ENCODE assay signal across 12 cellular contexts in genomic region chr1:76268341-76268740, GRCh38.
DNase-seq lines count a peak whose midpoint lies in the region; ATAC-seq and TF ChIP-seq lines count a peak whose summit lies in the region.
"Had no signal": no experiment of that assay in that cellular context is flagged by ENCODE, and none has a peak within 500 bp of the region (broad histone marks: within the 10 kb centered on the region; RNA-seq: fewer than 3 reads in every experiment).

No MANE protein-coding gene starts in this region.

- H3K36me3 ChIP-seq in HUES64 (ENCODE audit: insufficient read depth, low read length) (no peaks in the 10 kb centered on the region), lower lobe of right lung (no peaks in the 10 kb centered on the region), adrenal gland (replicated peaks in 1 of 2) (no peaks in the 10 kb centered on the region)
- H3K36me3 ChIP-seq: spleen had no signal

- H3K9me3 ChIP-seq in HUES64 (ENCODE audit: insufficient read depth, low read depth, low read length) (no peaks in the 10 kb centered on the region), lower lobe of right lung (no peaks in the 10 kb centered on the region), adrenal gland (replicated peaks in 1 of 3) (no peaks in the 10 kb centered on the region)
- H3K9me3 ChIP-seq: spleen had no signal

- peaks cover 65% of the 10 kb centered on the region for H3K4me1 Mint-ChIP-seq in activated T-helper 1 cell treated with anti-CD3 and anti-CD28 coated beads, Interleukin-12 subunit alpha, Interleukin-12 subunit beta, Interleukin-2, Interleukin-4 antibody, amounts not matched to agents 30 ng/mL and 10 ng/mL and 1 ng/mL, durations not matched to agents 14 hours and 24 hours and 36 hours (ENCODE audit: low read depth)
- peaks cover 30 to 73% (median 49%) of the 10 kb centered on the region in 4 donors for H3K4me1 Mint-ChIP-seq in naive thymus-derived CD8-positive, alpha-beta T cell
- peaks cover 15% of the 10 kb centered on the region for H3K4me1 Mint-ChIP-seq in stimulated activated memory B cell treated with anti-CD40 and anti-IgM and Interleukin-4, amounts not matched to agents 10 μg/mL and 1 μg/mL and 100 μg/mL, for 72 hours

- intact Hi-C loops in activated T-helper 1 cell treated with anti-CD3 and anti-CD28 coated beads, Interleukin-12 subunit alpha, Interleukin-12 subunit beta, Interleukin-2, Interleukin-4 antibody, amounts not matched to agents 30 ng/mL and 10 ng/mL and 1 ng/mL, durations not matched to agents 14 hours and 24 hours and 36 hours (cut with micrococcal nuclease), result loop anchor here (5.0 to 10.0 kb wide), 2 partner anchors 949 to 1706 kb away; partner anchors contain the start of genes FUBP1 and PIGK
- intact Hi-C loops in lower lobe of right lung (cut with DNase I) (no loop called here), adrenal gland (cut with DNase I) (no loop called here)

- no peak overlapping the region for H3K4me3 ChIP-seq in HUES64 (ENCODE audit: low read length)
- H3K4me3 ChIP-seq in lower lobe of right lung, result no peak overlapping the region
- no peak overlapping the region for H3K4me3 ChIP-seq in adrenal gland
- H3K4me3 ChIP-seq: spleen had no signal

- TF ChIP-seq CTCF in lower lobe of right lung (IDR thresholded peaks at IDR 0.05) (no peak), adrenal gland (IDR thresholded peaks at IDR 0.05) (no peak)

- 69% methylated on average over 2 of the region's 2 CpGs for WGBS in HUES64
- 27 to 46% (median 31%) methylated on average over 2 of the region's 2 CpGs for WGBS in adrenal gland, 4 donors

- H3K9ac ChIP-seq in HUES64 (ENCODE audit: low read depth, low read length), result 0 out of 2 replicates have a peak overlapping the region, but pooled peaks have one; percentile 9

- H3K27ac ChIP-seq in HUES64 (ENCODE audit: low read depth, low read length), result no peak overlapping the region; the same call in 1 of the 2 replicates
- no peak overlapping the region for H3K27ac ChIP-seq in lower lobe of right lung
- no peak overlapping the region for H3K27ac ChIP-seq in adrenal gland

- H3K4me1 ChIP-seq in HUES64 (ENCODE audit: insufficient read depth, low read length), result peaks cover 30% of the 10 kb centered on the region
- H3K4me1 ChIP-seq in lower lobe of right lung, result peaks cover 20% of the 10 kb centered on the region
- H3K4me1 ChIP-seq in adrenal gland (replicated peaks in 1 of 2), result no peaks in the 10 kb centered on the region

- H3K27me3 ChIP-seq in HUES64 (ENCODE audit: insufficient read depth, low read length), result no peaks in the 10 kb centered on the region
- no peaks in the 10 kb centered on the region for H3K27me3 ChIP-seq in lower lobe of right lung (ENCODE audit: low read depth)
- no peaks in the 10 kb centered on the region for H3K27me3 ChIP-seq in adrenal gland
- H3K27me3 ChIP-seq: spleen had no signal

- no peak for TF ChIP-seq POLR2A in adrenal gland (IDR thresholded peaks at IDR 0.05)

- POLR2A ChIA-PET in naive thymus-derived CD8-positive, alpha-beta T cell (lab: Charles Lee), result interaction anchor here (1.5 kb wide), 1 partner anchor 14 kb away, joined by 3 read pairs; no protein-coding TSS in a partner anchor

- no peaks in the 10 kb centered on the region for H3K27me3 Mint-ChIP-seq in activated T-helper 1 cell treated with anti-CD3 and anti-CD28 coated beads, Interleukin-12 subunit alpha, Interleukin-12 subunit beta, Interleukin-2, Interleukin-4 antibody, amounts not matched to agents 30 ng/mL and 10 ng/mL and 1 ng/mL, durations not matched to agents 14 hours and 24 hours and 36 hours (ENCODE audit: insufficient read depth)
- no peaks in the 10 kb centered on the region for H3K27me3 Mint-ChIP-seq in naive thymus-derived CD8-positive, alpha-beta T cell
- H3K27me3 Mint-ChIP-seq in stimulated activated memory B cell treated with anti-CD40 and anti-IgM and Interleukin-4, amounts not matched to agents 10 μg/mL and 1 μg/mL and 100 μg/mL, for 72 hours, result no peaks in the 10 kb centered on the region

- H3K36me3 Mint-ChIP-seq in activated T-helper 1 cell treated with anti-CD3 and anti-CD28 coated beads, Interleukin-12 subunit alpha, Interleukin-12 subunit beta, Interleukin-2, Interleukin-4 antibody, amounts not matched to agents 30 ng/mL and 10 ng/mL and 1 ng/mL, durations not matched to agents 14 hours and 24 hours and 36 hours (ENCODE audit: low read depth), result no peaks in the 10 kb centered on the region
- no peaks in the 10 kb centered on the region for H3K36me3 Mint-ChIP-seq in naive thymus-derived CD8-positive, alpha-beta T cell
- no peaks in the 10 kb centered on the region for H3K36me3 Mint-ChIP-seq in stimulated activated memory B cell treated with anti-CD40 and anti-IgM and Interleukin-4, amounts not matched to agents 10 μg/mL and 1 μg/mL and 100 μg/mL, for 72 hours

- no peaks in the 10 kb centered on the region for H3K9me3 Mint-ChIP-seq in activated T-helper 1 cell treated with anti-CD3 and anti-CD28 coated beads, Interleukin-12 subunit alpha, Interleukin-12 subunit beta, Interleukin-2, Interleukin-4 antibody, amounts not matched to agents 30 ng/mL and 10 ng/mL and 1 ng/mL, durations not matched to agents 14 hours and 24 hours and 36 hours
- no peaks in the 10 kb centered on the region for H3K9me3 Mint-ChIP-seq in naive thymus-derived CD8-positive, alpha-beta T cell
- H3K9me3 Mint-ChIP-seq in stimulated activated memory B cell treated with anti-CD40 and anti-IgM and Interleukin-4, amounts not matched to agents 10 μg/mL and 1 μg/mL and 100 μg/mL, for 72 hours, result no peaks in the 10 kb centered on the region
- H3K9me3 Mint-ChIP-seq: neural crest cell had no signal

- peak; percentile 89 for DNase-seq in NCI-H2107 treated with DMSO at 0.1 percent for 48 hours (lab: John Stamatoyannopoulos, UW; ENCODE audit: unreplicated experiment)
- no peak for DNase-seq in NCI-H2107 (lab: John Stamatoyannopoulos, UW)
- no peak for DNase-seq in activated T-helper 1 cell treated with anti-CD3 and anti-CD28 coated beads, Interleukin-12 subunit alpha, Interleukin-12 subunit beta, Interleukin-2, Interleukin-4 antibody, amounts not matched to agents 30 ng/mL and 10 ng/mL and 1 ng/mL, durations not matched to agents 14 hours and 24 hours and 36 hours (ENCODE audit: low spot score)
- DNase-seq in naive thymus-derived CD8-positive, alpha-beta T cell, result no peak
- no peak for DNase-seq in lower lobe of right lung
- DNase-seq in adrenal gland, result no peak
- DNase-seq: spleen, trophoblast cell had no signal

- no peak for ATAC-seq in naive thymus-derived CD8-positive, alpha-beta T cell
- no peak for ATAC-seq in stimulated activated memory B cell treated with anti-CD40 and anti-IgM and Interleukin-4, amounts not matched to agents 10 μg/mL and 1 μg/mL and 100 μg/mL, for 72 hours
- ATAC-seq in lower lobe of right lung, result no peak
- ATAC-seq: Panc1 had no signal

- H3K4me3 Mint-ChIP-seq in activated T-helper 1 cell treated with anti-CD3 and anti-CD28 coated beads, Interleukin-12 subunit alpha, Interleukin-12 subunit beta, Interleukin-2, Interleukin-4 antibody, amounts not matched to agents 30 ng/mL and 10 ng/mL and 1 ng/mL, durations not matched to agents 14 hours and 24 hours and 36 hours, result peak overlapping the region; percentile 51
- H3K4me3 Mint-ChIP-seq in naive thymus-derived CD8-positive, alpha-beta T cell, result peak overlapping the region; percentile 2 to 77 (median 68)
- no peak overlapping the region for H3K4me3 Mint-ChIP-seq in stimulated activated memory B cell treated with anti-CD40 and anti-IgM and Interleukin-4, amounts not matched to agents 10 μg/mL and 1 μg/mL and 100 μg/mL, for 72 hours
- H3K4me3 Mint-ChIP-seq: neural crest cell had no signal

- H3K27ac Mint-ChIP-seq in activated T-helper 1 cell treated with anti-CD3 and anti-CD28 coated beads, Interleukin-12 subunit alpha, Interleukin-12 subunit beta, Interleukin-2, Interleukin-4 antibody, amounts not matched to agents 30 ng/mL and 10 ng/mL and 1 ng/mL, durations not matched to agents 14 hours and 24 hours and 36 hours, result peak overlapping the region; percentile 54
- H3K27ac Mint-ChIP-seq in naive thymus-derived CD8-positive, alpha-beta T cell, result peak overlapping the region in 8 of 10 donors; percentile 12 to 85 (median 68)
- H3K27ac Mint-ChIP-seq in stimulated activated memory B cell treated with anti-CD40 and anti-IgM and Interleukin-4, amounts not matched to agents 10 μg/mL and 1 μg/mL and 100 μg/mL, for 72 hours, result no peak overlapping the region
